1 cellular context compared by ENCODE assay signal in the genomic region with DNA sequence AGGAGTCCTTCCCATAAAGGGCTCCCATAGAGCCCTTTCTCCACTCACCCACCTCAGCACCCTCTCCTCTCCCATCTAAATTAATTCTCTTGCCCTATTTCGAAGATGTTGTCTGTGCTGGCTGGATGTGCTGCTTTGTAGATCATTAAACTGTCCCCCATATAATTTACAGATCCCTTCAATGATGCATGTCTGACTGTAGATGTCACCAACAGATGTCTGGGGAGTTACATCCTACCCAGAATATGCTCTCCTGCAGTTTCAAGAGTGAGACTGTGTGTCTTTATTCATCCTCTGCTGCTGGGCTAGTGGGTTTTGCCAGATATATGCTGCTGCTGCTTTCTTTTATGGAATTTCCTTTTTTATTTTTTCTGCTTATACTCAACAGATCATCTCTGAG.
TF ChIP-seq lines count a peak whose summit lies in the region.

No MANE protein-coding gene starts in this region.

TF ChIP-seq in GM23338, 12 proteins besides CTCF, POLR2A, EP300 and RAD21 (continued from another document):
- TF ChIP-seq ZNF462 (CRISPR knock-in tag; IDR thresholded peaks at IDR 0.05), result no peak
- no peak for TF ChIP-seq NANOG (IDR thresholded peaks at IDR 0.05; ENCODE audit: borderline replicate concordance)
- no peak for TF ChIP-seq ZNF331 (CRISPR knock-in tag; IDR thresholded peaks at IDR 0.05; ENCODE audit: low read depth)
- no peak for TF ChIP-seq JUNB (IDR thresholded peaks at IDR 0.05; ENCODE audit: unreplicated experiment)
- no peak for TF ChIP-seq CREB1 (CRISPR knock-in tag; IDR thresholded peaks at IDR 0.05; ENCODE audit: low read depth)
- no peak for TF ChIP-seq REST (IDR thresholded peaks at IDR 0.05; ENCODE audit: unreplicated experiment)
- TF ChIP-seq STAT1 (IDR thresholded peaks at IDR 0.05; ENCODE audit: unreplicated experiment), result no peak
- TF ChIP-seq, protein P1, sequence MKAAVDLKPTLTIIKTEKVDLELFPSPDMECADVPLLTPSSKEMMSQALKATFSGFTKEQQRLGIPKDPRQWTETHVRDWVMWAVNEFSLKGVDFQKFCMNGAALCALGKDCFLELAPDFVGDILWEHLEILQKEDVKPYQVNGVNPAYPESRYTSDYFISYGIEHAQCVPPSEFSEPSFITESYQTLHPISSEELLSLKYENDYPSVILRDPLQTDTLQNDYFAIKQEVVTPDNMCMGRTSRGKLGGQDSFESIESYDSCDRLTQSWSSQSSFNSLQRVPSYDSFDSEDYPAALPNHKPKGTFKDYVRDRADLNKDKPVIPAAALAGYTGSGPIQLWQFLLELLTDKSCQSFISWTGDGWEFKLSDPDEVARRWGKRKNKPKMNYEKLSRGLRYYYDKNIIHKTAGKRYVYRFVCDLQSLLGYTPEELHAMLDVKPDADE (IDR thresholded peaks at IDR 0.05), result no peak
- no peak for TF ChIP-seq ZNF114 (CRISPR knock-in tag; IDR thresholded peaks at IDR 0.05)
- TF ChIP-seq EZH2phosphoT487 (IDR thresholded peaks at IDR 0.05; ENCODE audit: unreplicated experiment), result no peak
